ENCODE assay signal across 1 cellular context in genomic region chr12:93323625-93324165, GRCh38.
TF ChIP-seq lines count a peak whose summit lies in the region.

No MANE protein-coding gene starts in this region.

TF ChIP-seq in K562, 482 proteins besides CTCF, POLR2A, EP300 and RAD21:
- TF ChIP-seq ETS2 (tag; IDR thresholded peaks at IDR 0.05; ENCODE audit: borderline replicate concordance, poor library complexity, severe bottlenecking) (no peak), PRDM10 (IDR thresholded peaks at IDR 0.05; ENCODE audit: partially characterized antibody) (peak; percentile 85)
TF ChIP-seq in K562: peak in this region for 1.
